Comparison of ENCODE assay signal across 1 cellular context in genomic region chr16:87484487-87485331, GRCh38.
TF ChIP-seq lines count a peak whose summit lies in the region.

No MANE protein-coding gene starts in this region.

TF ChIP-seq in HepG2, 621 proteins besides CTCF, POLR2A, EP300 and RAD21 (continued from another document):
- TF ChIP-seq, protein P1, sequence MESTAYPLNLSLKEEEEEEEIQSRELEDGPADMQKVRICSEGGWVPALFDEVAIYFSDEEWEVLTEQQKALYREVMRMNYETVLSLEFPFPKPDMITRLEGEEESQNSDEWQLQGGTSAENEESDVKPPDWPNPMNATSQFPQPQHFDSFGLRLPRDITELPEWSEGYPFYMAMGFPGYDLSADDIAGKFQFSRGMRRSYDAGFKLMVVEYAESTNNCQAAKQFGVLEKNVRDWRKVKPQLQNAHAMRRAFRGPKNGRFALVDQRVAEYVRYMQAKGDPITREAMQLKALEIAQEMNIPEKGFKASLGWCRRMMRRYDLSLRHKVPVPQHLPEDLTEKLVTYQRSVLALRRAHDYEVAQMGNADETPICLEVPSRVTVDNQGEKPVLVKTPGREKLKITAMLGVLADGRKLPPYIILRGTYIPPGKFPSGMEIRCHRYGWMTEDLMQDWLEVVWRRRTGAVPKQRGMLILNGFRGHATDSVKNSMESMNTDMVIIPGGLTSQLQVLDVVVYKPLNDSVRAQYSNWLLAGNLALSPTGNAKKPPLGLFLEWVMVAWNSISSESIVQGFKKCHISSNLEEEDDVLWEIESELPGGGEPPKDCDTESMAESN (CRISPR knock-in tag; conservative IDR thresholded peaks at IDR 0.05) = no peak
- TF ChIP-seq HNF4G (IDR thresholded peaks at IDR 0.05; ENCODE audit: borderline replicate concordance, low read depth, low read length) (peak; percentile 77), HNF4G (CRISPR knock-in tag; IDR thresholded peaks at IDR 0.05; ENCODE audit: borderline replicate concordance, low read depth) (no peak), NCOR1 (IDR thresholded peaks at IDR 0.05; ENCODE audit: borderline replicate concordance, low read length) (peak; percentile 79; the same call in 1 of the 2 replicates), SALL2 (CRISPR knock-in tag; IDR thresholded peaks at IDR 0.05) (no peak), IKZF1 (IDR thresholded peaks at IDR 0.05) (no peak), NR2F6 (IDR thresholded peaks at IDR 0.05) (peak; percentile 77), NR2F6 (CRISPR knock-in tag; IDR thresholded peaks at IDR 0.05) (peak; percentile 79), PAX8 (CRISPR knock-in tag; IDR thresholded peaks at IDR 0.05; ENCODE audit: borderline replicate concordance) (no peak), KDM6A (CRISPR knock-in tag; IDR thresholded peaks at IDR 0.05; ENCODE audit: low read depth) (no peak), TBX3 (IDR thresholded peaks at IDR 0.05; ENCODE audit: borderline replicate concordance) (no peak), THAP8 (CRISPR knock-in tag; IDR thresholded peaks at IDR 0.05; ENCODE audit: borderline replicate concordance) (no peak), NR1H2 (CRISPR knock-in tag; IDR thresholded peaks at IDR 0.05; ENCODE audit: borderline replicate concordance, low read depth) (no peak), ARHGAP35 (CRISPR knock-in tag; IDR thresholded peaks at IDR 0.05; ENCODE audit: borderline replicate concordance) (no peak), TP53 (CRISPR knock-in tag; conservative IDR thresholded peaks at IDR 0.05) (no peak), JUNB (CRISPR knock-in tag; IDR thresholded peaks at IDR 0.05; ENCODE audit: borderline replicate concordance) (no peak)
- TF ChIP-seq, protein P2, sequence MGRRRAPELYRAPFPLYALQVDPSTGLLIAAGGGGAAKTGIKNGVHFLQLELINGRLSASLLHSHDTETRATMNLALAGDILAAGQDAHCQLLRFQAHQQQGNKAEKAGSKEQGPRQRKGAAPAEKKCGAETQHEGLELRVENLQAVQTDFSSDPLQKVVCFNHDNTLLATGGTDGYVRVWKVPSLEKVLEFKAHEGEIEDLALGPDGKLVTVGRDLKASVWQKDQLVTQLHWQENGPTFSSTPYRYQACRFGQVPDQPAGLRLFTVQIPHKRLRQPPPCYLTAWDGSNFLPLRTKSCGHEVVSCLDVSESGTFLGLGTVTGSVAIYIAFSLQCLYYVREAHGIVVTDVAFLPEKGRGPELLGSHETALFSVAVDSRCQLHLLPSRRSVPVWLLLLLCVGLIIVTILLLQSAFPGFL (CRISPR knock-in tag; IDR thresholded peaks at IDR 0.05) = no peak
- TF ChIP-seq, protein P3, sequence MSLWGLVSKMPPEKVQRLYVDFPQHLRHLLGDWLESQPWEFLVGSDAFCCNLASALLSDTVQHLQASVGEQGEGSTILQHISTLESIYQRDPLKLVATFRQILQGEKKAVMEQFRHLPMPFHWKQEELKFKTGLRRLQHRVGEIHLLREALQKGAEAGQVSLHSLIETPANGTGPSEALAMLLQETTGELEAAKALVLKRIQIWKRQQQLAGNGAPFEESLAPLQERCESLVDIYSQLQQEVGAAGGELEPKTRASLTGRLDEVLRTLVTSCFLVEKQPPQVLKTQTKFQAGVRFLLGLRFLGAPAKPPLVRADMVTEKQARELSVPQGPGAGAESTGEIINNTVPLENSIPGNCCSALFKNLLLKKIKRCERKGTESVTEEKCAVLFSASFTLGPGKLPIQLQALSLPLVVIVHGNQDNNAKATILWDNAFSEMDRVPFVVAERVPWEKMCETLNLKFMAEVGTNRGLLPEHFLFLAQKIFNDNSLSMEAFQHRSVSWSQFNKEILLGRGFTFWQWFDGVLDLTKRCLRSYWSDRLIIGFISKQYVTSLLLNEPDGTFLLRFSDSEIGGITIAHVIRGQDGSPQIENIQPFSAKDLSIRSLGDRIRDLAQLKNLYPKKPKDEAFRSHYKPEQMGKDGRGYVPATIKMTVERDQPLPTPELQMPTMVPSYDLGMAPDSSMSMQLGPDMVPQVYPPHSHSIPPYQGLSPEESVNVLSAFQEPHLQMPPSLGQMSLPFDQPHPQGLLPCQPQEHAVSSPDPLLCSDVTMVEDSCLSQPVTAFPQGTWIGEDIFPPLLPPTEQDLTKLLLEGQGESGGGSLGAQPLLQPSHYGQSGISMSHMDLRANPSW (CRISPR knock-in tag; IDR thresholded peaks at IDR 0.05; ENCODE audit: borderline replicate concordance) = no peak
- TF ChIP-seq, protein P4, sequence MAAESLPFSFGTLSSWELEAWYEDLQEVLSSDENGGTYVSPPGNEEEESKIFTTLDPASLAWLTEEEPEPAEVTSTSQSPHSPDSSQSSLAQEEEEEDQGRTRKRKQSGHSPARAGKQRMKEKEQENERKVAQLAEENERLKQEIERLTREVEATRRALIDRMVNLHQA (CRISPR knock-in tag; IDR thresholded peaks at IDR 0.05) = no peak
